Comparison of ENCODE assay signal across 16 cellular contexts in the genomic region with DNA sequence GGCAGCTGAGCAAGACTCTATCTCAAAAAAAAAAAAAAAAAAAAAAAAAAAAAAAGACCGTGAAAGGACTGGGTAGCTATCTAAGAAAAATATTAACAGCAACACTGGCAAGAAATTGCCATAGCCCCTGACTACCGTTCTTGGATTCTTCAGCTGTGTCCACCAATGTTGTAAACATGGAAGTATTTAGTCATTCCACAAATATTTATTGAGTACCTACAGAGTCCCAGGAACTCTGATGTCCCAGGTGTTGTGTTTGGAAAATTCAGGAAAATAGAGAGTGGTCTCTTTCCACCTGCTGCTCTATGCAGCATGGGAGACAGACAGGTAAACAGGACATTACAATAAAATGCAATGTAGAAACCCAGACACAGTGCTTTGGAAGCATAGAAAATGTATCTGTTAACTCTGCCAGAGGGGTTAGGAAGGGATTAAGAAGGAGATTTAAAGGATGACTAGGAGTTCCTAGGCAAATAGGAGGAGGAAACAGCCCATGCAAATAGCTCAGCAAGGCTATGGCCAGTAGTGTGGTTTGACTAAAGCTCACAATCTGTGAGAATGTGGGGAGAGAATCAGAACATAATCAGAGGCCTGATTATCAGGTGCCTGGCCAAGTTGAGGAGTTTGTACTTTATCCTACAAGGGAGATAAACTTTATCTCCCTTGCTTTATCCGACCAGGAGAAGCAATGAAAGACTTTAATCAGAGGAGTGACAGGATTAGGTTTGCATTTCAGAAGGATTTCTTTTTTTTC. TPM values are rescaled to one million over a fixed set of nuclear protein-coding genes. Genes with fewer than 3 reads are reported as not detected.
A peak's percentile ranks its signal among the peaks of the same experiment; 100 is the strongest.
DNase-seq lines count a peak whose midpoint lies in the region; ATAC-seq, FAIRE-seq and TF ChIP-seq lines count a peak whose summit lies in the region.
"Had no signal": no experiment of that assay in that cellular context is flagged by ENCODE, and none has a peak within 500 bp of the region (broad histone marks: within the 10 kb centered on the region; RNA-seq: fewer than 3 reads in every experiment).

No MANE protein-coding gene starts in this region.

- no peak overlapping the region for H3K27ac ChIP-seq in OCI-LY7 (ENCODE audit: low read depth, low read length, poor library complexity, severe bottlenecking)
- H3K27ac ChIP-seq in small intestine (ENCODE audit: low read depth in 1 of 2, low read length in 1 of 2): peak overlapping the region in 1 of 2 donors; percentile 39
- H3K27ac ChIP-seq: KMS-11 had no signal

- peaks cover 28% of the 10 kb centered on the region for H3K79me2 ChIP-seq in OCI-LY7 (ENCODE audit: insufficient read depth, low read depth, low read length)

- peak overlapping the region; percentile 0 for H3K4me3 Mint-ChIP-seq in activated T-cell treated with anti-CD3 and anti-CD28 coated beads, Interleukin-2, amount 50 U/mL, for 4 hours
- H3K4me3 Mint-ChIP-seq in effector memory CD8-positive, alpha-beta T cell: peak overlapping the region; percentile 5 to 36

- POLR2A ChIA-PET in OCI-LY7 (lab: Charles Lee): interaction anchor here (0.6 to 2.3 kb wide), 8 partner anchors 8 to 561 kb away, joined by 3 to 11 read pairs (median 4); no protein-coding TSS in a partner anchor

- peaks cover 12% of the 10 kb centered on the region for H3K36me3 Mint-ChIP-seq in activated T-cell treated with anti-CD3 and anti-CD28 coated beads, Interleukin-2, amount 50 U/mL, for 4 hours (ENCODE audit: insufficient read depth)
- H3K36me3 Mint-ChIP-seq in effector memory CD8-positive, alpha-beta T cell (ENCODE audit: insufficient read depth): peaks cover 18% of the 10 kb centered on the region

- H3K27me3 Mint-ChIP-seq in activated T-cell treated with anti-CD3 and anti-CD28 coated beads, Interleukin-2, amount 50 U/mL, for 4 hours (ENCODE audit: low read depth): no peaks in the 10 kb centered on the region
- no peaks in the 10 kb centered on the region for H3K27me3 Mint-ChIP-seq in effector memory CD8-positive, alpha-beta T cell

- H3K27me3 ChIP-seq in small intestine (ENCODE audit: control insufficient read depth in 2 of 2, insufficient read depth in 2 of 2, low read length in 2 of 2): no peaks in the 10 kb centered on the region
- H3K27me3 ChIP-seq: body of pancreas had no signal

- BruUV-seq in OCI-LY7 (replicated peaks; lab: Mats Ljungman, UMichigan): no TSS peak

- TF ChIP-seq CTCF in OCI-LY7 (conservative IDR thresholded peaks at IDR 0.05; ENCODE audit: low read length): no peak

- no peak for FAIRE-seq in small intestine (lab: Jason Lieb, UNC)

- H4K20me1 ChIP-seq in OCI-LY7 (ENCODE audit: insufficient read depth, low read length): peaks cover 15% of the 10 kb centered on the region

- peaks cover 50% of the 10 kb centered on the region for H3K4me1 Mint-ChIP-seq in activated T-cell treated with anti-CD3 and anti-CD28 coated beads, Interleukin-2, amount 50 U/mL, for 4 hours (ENCODE audit: low read depth)
- peaks cover 45% of the 10 kb centered on the region in 2 donors for H3K4me1 Mint-ChIP-seq in effector memory CD8-positive, alpha-beta T cell (ENCODE audit: low read depth in 2 of 2)

- H3K36me3 ChIP-seq in OCI-LY7 (ENCODE audit: insufficient read depth, low read length) (peaks cover 13% of the 10 kb centered on the region; the same call in 1 of the 2 replicates), small intestine (ENCODE audit: control insufficient read depth in 2 of 2, insufficient read depth in 2 of 2, low read length in 2 of 2) (no peaks in the 10 kb centered on the region)

- ATAC-seq in activated T-cell treated with anti-CD3 and anti-CD28 coated beads, Interleukin-2, amount 50 U/mL, for 4 hours: no peak
- no peak for ATAC-seq in effector memory CD8-positive, alpha-beta T cell (replicated peaks)
- no peak for ATAC-seq in GM21423 (IDR thresholded peaks at IDR 0.05; ENCODE audit: unreplicated experiment)
- ATAC-seq: body of pancreas had no signal

- H3K4me1 ChIP-seq in OCI-LY7 (ENCODE audit: insufficient read depth, low read length, poor library complexity, severe bottlenecking) (peaks cover 48% of the 10 kb centered on the region), small intestine (ENCODE audit: control insufficient read depth in 2 of 2, insufficient read depth in 1 of 2, low read depth in 1 of 2, low read length in 1 of 2) (peaks cover 9 to 22% of the 10 kb centered on the region in 2 donors)

- no peak overlapping the region for H3K4me3 ChIP-seq in OCI-LY7 (ENCODE audit: low read depth, low read length, poor library complexity, severe bottlenecking)
- no peak overlapping the region for H3K4me3 ChIP-seq in small intestine (ENCODE audit: low read depth in 1 of 2, low read length in 2 of 2)
- H3K4me3 ChIP-seq: body of pancreas had no signal

- DNase-seq in activated T-cell treated with anti-CD3 and anti-CD28 coated beads, Interleukin-2, amount 50 U/mL, for 4 hours: no peak
- DNase-seq in activated T-cell treated with anti-CD3 and anti-CD28 coated beads for 4 hours (no peak), OCI-LY7 (ENCODE audit: low spot score) (no peak), small intestine (peak; percentile 85), pons (ENCODE audit: low spot score) (no peak), NCI-H146 (lab: John Stamatoyannopoulos, UW) (no peak)
- DNase-seq in effector memory CD8-positive, alpha-beta T cell: no peak
- DNase-seq: ACHN; activated CD4-positive, CD25-positive, alpha-beta regulatory T cell; body of pancreas; NCI-H1694 treated with DMSO at 0.1 percent for 48 hours; NCI-H524 treated with DMSO at 0.1 percent for 48 hours; SW 1271 had no signal

- H3K27ac Mint-ChIP-seq in effector memory CD8-positive, alpha-beta T cell: peak overlapping the region in 1 of 2 donors; percentile 84

- peak overlapping the region; percentile 55 for H2AFZ ChIP-seq in OCI-LY7 (ENCODE audit: low read length)

- intact Hi-C loops in OCI-LY7 (cut with micrococcal nuclease; ENCODE audit: unreplicated experiment): no loop called here

- CTCF ChIA-PET in OCI-LY7 (lab: Charles Lee; ENCODE audit: unreplicated experiment): no interaction called here

- H3K9me3 ChIP-seq in OCI-LY7 (ENCODE audit: low read length) (no peaks in the 10 kb centered on the region), small intestine (ENCODE audit: control insufficient read depth, low read depth) (no peaks in the 10 kb centered on the region)
- H3K9me3 ChIP-seq: body of pancreas had no signal

- 22 to 54% (median 47%) methylated on average over 3 of the region's 3 CpGs for WGBS in small intestine, 3 donors

- no peaks in the 10 kb centered on the region for H3K9me2 ChIP-seq in OCI-LY7 (ENCODE audit: insufficient read depth, low read length)

- H3K9me3 Mint-ChIP-seq in activated T-cell treated with anti-CD3 and anti-CD28 coated beads, Interleukin-2, amount 50 U/mL, for 4 hours: no peaks in the 10 kb centered on the region
- H3K9me3 Mint-ChIP-seq in effector memory CD8-positive, alpha-beta T cell: no peaks in the 10 kb centered on the region

- no peak overlapping the region for H3K4me2 ChIP-seq in OCI-LY7 (ENCODE audit: low read length)
- H3K4me2 ChIP-seq: KMS-11 had no signal

RNA-seq across cellular contexts. Expression of a gene that starts 2.1 kb away (rescaled TPM):
- 100 to 1,000 TPM; 104 to 107 (median 106) TPM for total RNA-seq in activated T-cell treated with anti-CD3 and anti-CD28 coated beads, Interleukin-2, amount 50 U/mL, for 4 hours
- 70.2 and 74.4 TPM in 2 replicates for total RNA-seq in OCI-LY7 (2014; rRNA removed; shearing (Covaris generic))
- total RNA-seq in OCI-LY7 (2022): 95.1 and 95.7 TPM in 2 replicates
- polyA plus RNA-seq in small intestine: 100 to 1,000 TPM in 2 of 3 donors, 10 to 100 TPM in 1; 95.2 to 110 (median 101) TPM

RNA-seq across cellular contexts. Expression of a gene that starts 3.7 kb away (rescaled TPM):
- under 1 TPM in 2 of 3 donors, not detected in 1; 0.13 to 0.35 TPM for total RNA-seq in activated T-cell treated with anti-CD3 and anti-CD28 coated beads, Interleukin-2, amount 50 U/mL, for 4 hours
- 0.35 and 0.51 TPM in 2 replicates for total RNA-seq in OCI-LY7 (2014; rRNA removed; shearing (Covaris generic))
- 0.74 and 0.76 TPM in 2 replicates for total RNA-seq in OCI-LY7 (2022)
- not detected for polyA plus RNA-seq in small intestine
- total RNA-seq: H4 had no signal

RNA-seq across cellular contexts. Expression of a gene that starts 43.5 kb away (rescaled TPM):
- 10 to 100 TPM; 13.2 to 20.7 (median 17.3) TPM for total RNA-seq in activated T-cell treated with anti-CD3 and anti-CD28 coated beads, Interleukin-2, amount 50 U/mL, for 4 hours
- total RNA-seq in OCI-LY7 (2014; rRNA removed; shearing (Covaris generic)): 6.1 and 11.3 TPM in 2 replicates
- total RNA-seq in OCI-LY7 (2022): 14.0 and 15.3 TPM in 2 replicates
- polyA plus RNA-seq in small intestine: 1 to 10 TPM; 1.8 to 3.5 (median 3.4) TPM
- total RNA-seq: H4 had no signal
